Comparison of ENCODE assay signal across 18 cellular contexts in the genomic region with DNA sequence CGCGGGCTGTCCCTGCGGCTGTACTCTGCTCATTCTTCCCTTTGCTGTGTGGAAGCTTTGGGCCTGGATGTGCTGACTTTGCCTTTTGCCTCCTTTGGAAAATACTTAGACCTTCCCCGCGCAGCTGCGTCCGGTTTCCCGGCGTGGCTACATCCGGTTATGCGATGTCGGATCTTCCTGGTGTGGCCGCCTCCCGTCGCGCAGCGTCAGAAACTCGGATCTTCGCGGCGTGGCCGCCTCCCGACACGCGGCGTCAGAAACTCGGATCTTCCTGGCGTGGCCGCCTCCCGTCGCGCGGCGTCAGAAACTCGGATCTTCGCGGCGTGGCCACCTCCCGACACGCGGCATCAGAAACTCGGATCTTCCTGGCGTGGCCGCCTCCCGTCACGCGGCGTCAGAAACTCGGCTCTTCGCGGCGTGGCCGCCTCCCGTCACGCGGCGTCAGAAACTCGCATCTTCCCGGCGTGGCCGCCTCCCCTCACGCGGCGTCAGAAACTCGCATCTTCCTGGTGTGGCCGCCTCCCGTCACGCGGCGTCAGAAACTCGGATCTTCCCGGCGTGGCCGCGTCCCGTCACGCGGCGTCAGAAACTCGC. TPM values are rescaled to one million over a fixed set of nuclear protein-coding genes. Genes with fewer than 3 reads are reported as not detected.
DNase-seq lines count a peak whose midpoint lies in the region; ATAC-seq, FAIRE-seq and TF ChIP-seq lines count a peak whose summit lies in the region.
"Had no signal": no experiment of that assay in that cellular context is flagged by ENCODE, and none has a peak within 500 bp of the region (broad histone marks: within the 10 kb centered on the region; RNA-seq: fewer than 3 reads in every experiment).

No MANE protein-coding gene starts in this region.

- in situ Hi-C loops in brain microvascular endothelial cell (cut with HindIII; ENCODE audit: low pct_ligation_motif_present, low sequenced_read_pairs) = no loop called here

- H3K9ac ChIP-seq in stomach smooth muscle (ENCODE audit: low read length in 2 of 2) = no peak overlapping the region
- H3K9ac ChIP-seq: BLaER1 had no signal

- TF ChIP-seq CTCF in RWPE1 (conservative IDR thresholded peaks at IDR 0.05; ENCODE audit: low read depth) (no peak), brain microvascular endothelial cell (IDR thresholded peaks at IDR 0.05; ENCODE audit: low read depth, low read length, missing control alignments) (no peak), lower lobe of right lung (IDR thresholded peaks at IDR 0.05) (no peak)

- DNase-seq in RWPE1 (ENCODE audit: low spot score) (no peak), brain microvascular endothelial cell (no peak), lower lobe of right lung (peak; percentile 41), NCI-H82 (lab: John Stamatoyannopoulos, UW) (no peak), RCC 7860 (ENCODE audit: low spot score) (no peak)
- DNase-seq in stimulated activated naive CD4-positive, alpha-beta T cell (lab: John Stamatoyannopoulos, UW) = no peak
- DNase-seq: CD8-positive, alpha-beta memory T cell; GF-D8; IMR-90; NCI-H1417; NCI-H1930; NCI-H2171 treated with DMSO at 0.1 percent for 48 hours; NCI-H774 had no signal

- POLR2A ChIA-PET in RWPE1 (lab: Yijun Ruan, JAX; ENCODE audit: low non-redundant PET) = no interaction called here

- FAIRE-seq in RCC 7860 (lab: Jason Lieb, UNC) = no peak
- FAIRE-seq: H1 had no signal

- H3K4me1 ChIP-seq in lower lobe of right lung (no peaks in the 10 kb centered on the region), stomach smooth muscle (ENCODE audit: control insufficient read depth, insufficient read depth, low read length) (peaks cover 35% of the 10 kb centered on the region)
- H3K4me1 ChIP-seq: BLaER1 had no signal

- no peaks in the 10 kb centered on the region for H3K9me3 ChIP-seq in lower lobe of right lung
- no peaks in the 10 kb centered on the region for H3K9me3 ChIP-seq in stomach smooth muscle (ENCODE audit: control insufficient read depth in 2 of 2, low read length in 2 of 2)
- H3K9me3 ChIP-seq: BLaER1 had no signal

- H3K27ac ChIP-seq in RWPE1 = peak overlapping the region; percentile 4; the same call in 1 of the 2 replicates
- peak overlapping the region; percentile 67 for H3K27ac ChIP-seq in brain microvascular endothelial cell
- no peak overlapping the region for H3K27ac ChIP-seq in lower lobe of right lung
- peak overlapping the region; percentile 24 for H3K27ac ChIP-seq in stomach smooth muscle (ENCODE audit: low read length)
- H3K27ac ChIP-seq: BLaER1 had no signal

- H3K27me3 ChIP-seq in brain microvascular endothelial cell (replicated peaks) = no peaks in the 10 kb centered on the region
- H3K27me3 ChIP-seq in lower lobe of right lung (ENCODE audit: low read depth) = no peaks in the 10 kb centered on the region
- H3K27me3 ChIP-seq in stomach smooth muscle (ENCODE audit: control insufficient read depth in 1 of 2, insufficient read depth in 2 of 2, low read length in 2 of 2) = no peaks in the 10 kb centered on the region
- H3K27me3 ChIP-seq: BLaER1 had no signal

- CTCF ChIA-PET in RWPE1 (lab: Yijun Ruan, JAX) = interaction anchor here (1.0 kb wide), 1 partner anchor 460 kb away, joined by 3 read pairs; no protein-coding TSS in a partner anchor

- H3K36me3 ChIP-seq in brain microvascular endothelial cell (replicated peaks) (peaks cover 18% of the 10 kb centered on the region), lower lobe of right lung (peaks cover 53% of the 10 kb centered on the region), stomach smooth muscle (ENCODE audit: control insufficient read depth in 2 of 2, insufficient read depth in 2 of 2, low read length in 2 of 2) (peaks cover 5 to 14% of the 10 kb centered on the region in 2 donors)

- ATAC-seq in lower lobe of right lung (no peak), HG03025 (IDR thresholded peaks at IDR 0.05; ENCODE audit: low FRiP score, unreplicated experiment) (no peak)
- ATAC-seq: Panc1 had no signal

- H3K4me3 ChIP-seq in brain microvascular endothelial cell (ENCODE audit: low read depth, low read length) (no peak overlapping the region), lower lobe of right lung (no peak overlapping the region), stomach smooth muscle (ENCODE audit: low read length in 2 of 2) (no peak overlapping the region)
- H3K4me3 ChIP-seq: BLaER1 had no signal

- intact Hi-C loops in lower lobe of right lung (cut with DNase I) = no loop called here

RNA-seq across cellular contexts. Expression of gene SUN1, which starts 50.2 kb away (rescaled TPM):
- total RNA-seq in lower lobe of right lung = 111 TPM

RNA-seq across cellular contexts. Expression of gene PRKAR1B, which starts 55.0 kb away (rescaled TPM):
- total RNA-seq in lower lobe of right lung = 16.8 TPM

RNA-seq across cellular contexts. Expression of gene DNAAF5, which starts 55.5 kb away (rescaled TPM):
- total RNA-seq in lower lobe of right lung = 22.4 TPM
